9 cellular contexts compared by ENCODE assay signal in genomic region chr2:37645363-37645762, GRCh38. TPM values are rescaled to one million over a fixed set of nuclear protein-coding genes. Genes with fewer than 3 reads are reported as not detected.
A peak's percentile ranks its signal among the peaks of the same experiment; 100 is the strongest.
DNase-seq lines count a peak whose midpoint lies in the region; ATAC-seq and TF ChIP-seq lines count a peak whose summit lies in the region.
"Had no signal": no experiment of that assay in that cellular context is flagged by ENCODE, and none has a peak within 500 bp of the region (broad histone marks: within the 10 kb centered on the region; RNA-seq: fewer than 3 reads in every experiment).

No MANE protein-coding gene starts in this region.

- H3K9me3 ChIP-seq in naive thymus-derived CD4-positive, alpha-beta T cell (ENCODE audit: control insufficient read depth in 2 of 3, low read length in 3 of 3), result no peaks in the 10 kb centered on the region
- H3K9me3 ChIP-seq in BE2C (no peaks in the 10 kb centered on the region), SJCRH30 (replicated peaks) (peaks cover 4% of the 10 kb centered on the region; the same call in 1 of the 2 replicates)

- intact Hi-C loops in naive thymus-derived CD4-positive, alpha-beta T cell (cut with micrococcal nuclease), result loop anchor here (1.0 to 2.0 kb wide), 2 partner anchors 10 to 13 kb away; no protein-coding TSS in a partner anchor

- DNase-seq in GM12865 (ENCODE audit: low read depth) (peak; percentile 45), NCI-H226 (peak; percentile 58), astrocyte of the spinal cord (ENCODE audit: low read depth, low spot score) (peak; percentile 68), BE2C (no peak), ACHN (no peak), SJCRH30 (no peak), DMS114 treated with DMSO at 0.1 percent for 48 hours (lab: John Stamatoyannopoulos, UW; ENCODE audit: unreplicated experiment) (no peak)
- peak in 1 of 9 donors; percentile 19 for DNase-seq in naive thymus-derived CD4-positive, alpha-beta T cell
- DNase-seq: NCI-H524 had no signal

- H3K36me3 Mint-ChIP-seq in naive thymus-derived CD4-positive, alpha-beta T cell, result peaks cover 21 to 67% (median 58%) of the 10 kb centered on the region in 5 donors

- in situ Hi-C loops in astrocyte of the spinal cord (cut with HindIII; ENCODE audit: low sequenced_read_pairs) (no loop called here), ACHN (cut with HindIII; ENCODE audit: low pct_ligation_motif_present, low pct_unique_long_range_greater_than_20kb, low sequenced_read_pairs) (no loop called here)

- H3K9me3 Mint-ChIP-seq in naive thymus-derived CD4-positive, alpha-beta T cell, result peaks cover 0 to 19% (median 4%) of the 10 kb centered on the region in 11 donors

- peaks cover 54 to 84% (median 63%) of the 10 kb centered on the region in 7 donors for H3K4me1 Mint-ChIP-seq in naive thymus-derived CD4-positive, alpha-beta T cell

- peaks cover 0 to 17% (median 7%) of the 10 kb centered on the region in 3 experiments for H3K36me3 ChIP-seq in naive thymus-derived CD4-positive, alpha-beta T cell (ENCODE audit: control insufficient read depth in 2 of 3, insufficient read depth in 3 of 3, low read length in 3 of 3)
- H3K36me3 ChIP-seq in BE2C (peaks cover 79% of the 10 kb centered on the region), SJCRH30 (peaks cover 93% of the 10 kb centered on the region)

- CTCF ChIA-PET in naive thymus-derived CD4-positive, alpha-beta T cell (lab: Charles Lee), result interaction anchor here (0.9 kb wide), 1 partner anchor 24 kb away, joined by 3 read pairs; no protein-coding TSS in a partner anchor

- peaks cover 39 to 76% of the 10 kb centered on the region in 2 donors for H3K4me1 ChIP-seq in naive thymus-derived CD4-positive, alpha-beta T cell (ENCODE audit: control insufficient read depth in 2 of 2, insufficient read depth in 2 of 2, low read length in 2 of 2)
- H3K4me1 ChIP-seq in BE2C (peaks cover 67% of the 10 kb centered on the region), SJCRH30 (peaks cover 27% of the 10 kb centered on the region)

- POLR2A ChIA-PET in naive thymus-derived CD4-positive, alpha-beta T cell (lab: Charles Lee), result interaction anchor here (0.6 to 1.8 kb wide), 4 partner anchors 11 to 891 kb away, joined by 3 to 5 read pairs (median 5); no protein-coding TSS in a partner anchor

- peak; percentile 28 for ATAC-seq in naive thymus-derived CD4-positive, alpha-beta T cell

- no peaks in the 10 kb centered on the region for H3K27me3 ChIP-seq in naive thymus-derived CD4-positive, alpha-beta T cell (ENCODE audit: control insufficient read depth in 2 of 2, insufficient read depth in 2 of 2, low read length in 2 of 2)
- H3K27me3 ChIP-seq in BE2C, result no peaks in the 10 kb centered on the region
- H3K27me3 ChIP-seq in SJCRH30, result no peaks in the 10 kb centered on the region

- no peak for TF ChIP-seq CTCF in GM12865 (IDR thresholded peaks at IDR 0.05; ENCODE audit: insufficient read depth, low read depth, low read length, missing control alignments)
- no peak for TF ChIP-seq CTCF in astrocyte of the spinal cord (IDR thresholded peaks at IDR 0.05; ENCODE audit: low read depth, low read length)
- no peak for TF ChIP-seq CTCF in BE2C (IDR thresholded peaks at IDR 0.05; ENCODE audit: low read depth, low read length)

- H3K27me3 Mint-ChIP-seq in naive thymus-derived CD4-positive, alpha-beta T cell, result no peaks in the 10 kb centered on the region

- H3K27ac ChIP-seq in naive thymus-derived CD4-positive, alpha-beta T cell (ENCODE audit: low read depth, low read length), result no peak overlapping the region
- H3K27ac ChIP-seq in SJCRH30, result no peak overlapping the region

- H3K4me3 ChIP-seq in GM12865 (ENCODE audit: low read depth, low read length) (no peak overlapping the region), astrocyte of the spinal cord (ENCODE audit: low read depth, low read length) (no peak overlapping the region), BE2C (ENCODE audit: low read depth, low read length) (no peak overlapping the region), SJCRH30 (no peak overlapping the region)
- no peak overlapping the region for H3K4me3 ChIP-seq in naive thymus-derived CD4-positive, alpha-beta T cell (ENCODE audit: low read length)

- peak overlapping the region in 9 of 10 donors; percentile 23 to 75 (median 67) for H3K4me3 Mint-ChIP-seq in naive thymus-derived CD4-positive, alpha-beta T cell

- H3K27ac Mint-ChIP-seq in naive thymus-derived CD4-positive, alpha-beta T cell, result peak overlapping the region in 8 of 9 donors; percentile 60 to 94 (median 80)

RNA-seq across cellular contexts. Expression of gene CDC42EP3, which starts 26.1 kb away (rescaled TPM):
- 10 to 100 TPM; 15.9 to 96.3 (median 17.7) TPM for total RNA-seq in naive thymus-derived CD4-positive, alpha-beta T cell
- polyA plus RNA-seq in naive thymus-derived CD4-positive, alpha-beta T cell, result 10 to 100 TPM; 26.7 to 29.2 TPM
- polyA plus RNA-seq in BE2C (2012; ENCODE audit: insufficient read depth, insufficient read length, low read depth), result 131 TPM
- 176 and 177 TPM in 2 replicates for total RNA-seq in SJCRH30 (2014; rRNA removed; shearing (Covaris generic))

Comparison
In these comparisons a context has a peak if more than half of its experiments do, and no peak if none do; other contexts are left out.
1. DNase-seq: peak in GM12865 (single experiment), NCI-H226 (single experiment) and astrocyte of the spinal cord (single experiment); none in BE2C (single experiment), ACHN (single experiment), SJCRH30 (0 of 2) and DMS114 treated with DMSO at 0.1 percent for 48 hours (single experiment).